Comparison of ENCODE assay signal across 11 cellular contexts in the genomic region with DNA sequence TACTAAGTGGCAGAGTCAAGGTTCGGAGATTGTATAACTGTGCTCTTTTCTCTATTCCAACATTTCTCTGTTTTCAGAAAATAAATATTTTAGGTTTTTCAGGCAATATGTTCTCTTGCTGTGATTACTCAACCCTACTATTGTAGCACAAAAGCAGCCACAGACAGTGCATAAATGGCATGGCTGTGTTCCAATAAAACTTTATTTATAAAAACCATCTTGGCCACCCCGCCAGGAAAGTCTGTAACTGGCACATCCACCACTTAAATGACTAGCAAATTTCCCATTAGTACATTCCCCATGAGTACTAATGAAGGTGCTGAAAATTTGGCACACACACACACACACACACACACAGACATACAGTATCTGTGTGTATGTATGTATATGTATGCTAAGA.
"Had no signal": no experiment of that assay in that cellular context is flagged by ENCODE, and none has a peak within 500 bp of the region (broad histone marks: within the 10 kb centered on the region; RNA-seq: fewer than 3 reads in every experiment).

No MANE protein-coding gene starts in this region.

- H3K4me3 ChIP-seq: GM23248, GM23338, HAP-1 had no signal

- H3K9ac ChIP-seq: GM23248 had no signal

- H3K4me1 ChIP-seq: HAP-1 had no signal

- DNase-seq: GM23248, GOT3, H7, H9, HCEC 1CT, HFFc6 had no signal

- H3K4me3 Mint-ChIP-seq: GM23338, H9, HFFc6 had no signal

- H3K4me2 ChIP-seq: GM23338 had no signal

- FAIRE-seq: H1, H54 had no signal

- ATAC-seq: GM23338, HCT116 had no signal

- H3K27ac Mint-ChIP-seq: GM23338, H9, HFFc6 had no signal

- H2AFZ ChIP-seq: GM23248, GM23338 had no signal

- H3K27ac ChIP-seq: GM23248 had no signal

- H3K36me3 ChIP-seq: HAP-1 had no signal

- H3K9me3 ChIP-seq: HAP-1 had no signal
